1 cellular context compared by ENCODE assay signal in genomic region chrX:1025413-1025812, GRCh38.
TF ChIP-seq lines count a peak whose summit lies in the region.

No MANE protein-coding gene starts in this region.

TF ChIP-seq in GM12878, 131 proteins besides CTCF, POLR2A, EP300 and RAD21 (continued from another document):
- TF ChIP-seq, protein P1, sequence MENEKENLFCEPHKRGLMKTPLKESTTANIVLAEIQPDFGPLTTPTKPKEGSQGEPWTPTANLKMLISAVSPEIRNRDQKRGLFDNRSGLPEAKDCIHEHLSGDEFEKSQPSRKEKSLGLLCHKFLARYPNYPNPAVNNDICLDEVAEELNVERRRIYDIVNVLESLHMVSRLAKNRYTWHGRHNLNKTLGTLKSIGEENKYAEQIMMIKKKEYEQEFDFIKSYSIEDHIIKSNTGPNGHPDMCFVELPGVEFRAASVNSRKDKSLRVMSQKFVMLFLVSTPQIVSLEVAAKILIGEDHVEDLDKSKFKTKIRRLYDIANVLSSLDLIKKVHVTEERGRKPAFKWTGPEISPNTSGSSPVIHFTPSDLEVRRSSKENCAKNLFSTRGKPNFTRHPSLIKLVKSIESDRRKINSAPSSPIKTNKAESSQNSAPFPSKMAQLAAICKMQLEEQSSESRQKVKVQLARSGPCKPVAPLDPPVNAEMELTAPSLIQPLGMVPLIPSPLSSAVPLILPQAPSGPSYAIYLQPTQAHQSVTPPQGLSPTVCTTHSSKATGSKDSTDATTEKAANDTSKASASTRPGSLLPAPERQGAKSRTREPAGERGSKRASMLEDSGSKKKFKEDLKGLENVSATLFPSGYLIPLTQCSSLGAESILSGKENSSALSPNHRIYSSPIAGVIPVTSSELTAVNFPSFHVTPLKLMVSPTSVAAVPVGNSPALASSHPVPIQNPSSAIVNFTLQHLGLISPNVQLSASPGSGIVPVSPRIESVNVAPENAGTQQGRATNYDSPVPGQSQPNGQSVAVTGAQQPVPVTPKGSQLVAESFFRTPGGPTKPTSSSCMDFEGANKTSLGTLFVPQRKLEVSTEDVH (IDR thresholded peaks at IDR 0.05; ENCODE audit: low read depth, partially characterized antibody): no peak
- TF ChIP-seq CBFB (IDR thresholded peaks at IDR 0.05; ENCODE audit: low read depth) (no peak), HSF1 (IDR thresholded peaks at IDR 0.05; ENCODE audit: low read depth, low read length) (no peak), RUNX3 (IDR thresholded peaks at IDR 0.05; ENCODE audit: low read length) (no peak), SIN3A (IDR thresholded peaks at IDR 0.05; ENCODE audit: low read depth, low read length) (no peak), LARP7 (IDR thresholded peaks at IDR 0.05) (no peak), SP1 (IDR thresholded peaks at IDR 0.05; ENCODE audit: low read depth, low read length) (no peak), IRF4 (IDR thresholded peaks at IDR 0.05; ENCODE audit: low read depth, low read length) (no peak), MTA2 (IDR thresholded peaks at IDR 0.05; ENCODE audit: low read depth) (no peak)
- TF ChIP-seq, protein P2, sequence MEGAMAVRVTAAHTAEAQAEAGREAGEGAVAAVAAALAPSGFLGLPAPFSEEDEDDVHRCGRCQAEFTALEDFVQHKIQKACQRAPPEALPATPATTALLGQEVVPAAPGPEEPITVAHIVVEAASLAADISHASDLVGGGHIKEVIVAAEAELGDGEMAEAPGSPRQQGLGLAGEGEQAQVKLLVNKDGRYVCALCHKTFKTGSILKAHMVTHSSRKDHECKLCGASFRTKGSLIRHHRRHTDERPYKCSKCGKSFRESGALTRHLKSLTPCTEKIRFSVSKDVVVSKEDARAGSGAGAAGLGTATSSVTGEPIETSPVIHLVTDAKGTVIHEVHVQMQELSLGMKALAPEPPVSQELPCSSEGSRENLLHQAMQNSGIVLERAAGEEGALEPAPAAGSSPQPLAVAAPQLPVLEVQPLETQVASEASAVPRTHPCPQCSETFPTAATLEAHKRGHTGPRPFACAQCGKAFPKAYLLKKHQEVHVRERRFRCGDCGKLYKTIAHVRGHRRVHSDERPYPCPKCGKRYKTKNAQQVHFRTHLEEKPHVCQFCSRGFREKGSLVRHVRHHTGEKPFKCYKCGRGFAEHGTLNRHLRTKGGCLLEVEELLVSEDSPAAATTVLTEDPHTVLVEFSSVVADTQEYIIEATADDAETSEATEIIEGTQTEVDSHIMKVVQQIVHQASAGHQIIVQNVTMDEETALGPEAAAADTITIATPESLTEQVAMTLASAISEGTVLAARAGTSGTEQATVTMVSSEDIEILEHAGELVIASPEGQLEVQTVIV (IDR thresholded peaks at IDR 0.05; ENCODE audit: borderline replicate concordance, partially characterized antibody): no peak
TF ChIP-seq in GM12878: peak in this region for 0.
